ENCODE assay signal across 24 cellular contexts in genomic region chr1:2845874-2846273, GRCh38.
"Had no signal": no experiment of that assay in that cellular context is flagged by ENCODE, and none has a peak within 500 bp of the region (broad histone marks: within the 10 kb centered on the region; RNA-seq: fewer than 3 reads in every experiment).

No MANE protein-coding gene starts in this region.

- H3K4me1 ChIP-seq: adrenal gland, breast epithelium, heart left ventricle, lower lobe of right lung, thyroid gland had no signal

- H3K36me3 Mint-ChIP-seq: activated naive CD4-positive, alpha-beta T cell treated with anti-CD3 and anti-CD28 coated beads, Interleukin-2, amount 50 U/mL, for 72 hours had no signal

- H3K27ac ChIP-seq: adrenal gland, breast epithelium, heart left ventricle, lower lobe of right lung, thyroid gland had no signal

- H3K27me3 ChIP-seq: adrenal gland, thyroid gland had no signal

- H3K27me3 Mint-ChIP-seq: activated CD4-positive, alpha-beta T cell treated with anti-CD3 and anti-CD28 coated beads for 36 hours; progenitor cell of endocrine pancreas had no signal

- ATAC-seq: activated CD4-positive, alpha-beta T cell treated with anti-CD3 and anti-CD28 coated beads for 36 hours; activated naive CD4-positive, alpha-beta T cell treated with anti-CD3 and anti-CD28 coated beads, Interleukin-2, amount 50 U/mL, for 72 hours; heart left ventricle; lower lobe of right lung; WTC11 had no signal

- H3K27ac Mint-ChIP-seq: activated CD4-positive, alpha-beta T cell treated with anti-CD3 and anti-CD28 coated beads for 36 hours; activated naive CD4-positive, alpha-beta T cell treated with anti-CD3 and anti-CD28 coated beads, Interleukin-2, amount 50 U/mL, for 72 hours; activated T-helper 1 cell treated with anti-CD3 and anti-CD28 coated beads, Interleukin-12 subunit alpha, Interleukin-12 subunit beta, Interleukin-2, Interleukin-4 antibody, amounts not matched to agents 30 ng/mL and 10 ng/mL and 1 ng/mL, durations not matched to agents 14 hours and 24 hours and 36 hours; mesothelial cell of epicardium; nephron progenitor cell; progenitor cell of endocrine pancreas; WTC11 had no signal

- H3K4me3 ChIP-seq: adrenal gland, breast epithelium, heart left ventricle, lower lobe of right lung, thyroid gland had no signal

- H3K4me1 Mint-ChIP-seq: mesothelial cell of epicardium, nephron progenitor cell, WTC11 had no signal

- FAIRE-seq: astrocyte, frontal cortex, TTC549, urothelium cell line had no signal

- H3K4me3 Mint-ChIP-seq: activated CD4-positive, alpha-beta T cell treated with anti-CD3 and anti-CD28 coated beads for 36 hours; activated T-helper 1 cell treated with anti-CD3 and anti-CD28 coated beads, Interleukin-12 subunit alpha, Interleukin-12 subunit beta, Interleukin-2, Interleukin-4 antibody, amounts not matched to agents 30 ng/mL and 10 ng/mL and 1 ng/mL, durations not matched to agents 14 hours and 24 hours and 36 hours; mesothelial cell of epicardium; nephron progenitor cell; WTC11 had no signal

- H3K9me3 Mint-ChIP-seq: activated naive CD4-positive, alpha-beta T cell treated with anti-CD3 and anti-CD28 coated beads, Interleukin-2, amount 50 U/mL, for 72 hours; activated T-helper 1 cell treated with anti-CD3 and anti-CD28 coated beads, Interleukin-12 subunit alpha, Interleukin-12 subunit beta, Interleukin-2, Interleukin-4 antibody, amounts not matched to agents 30 ng/mL and 10 ng/mL and 1 ng/mL, durations not matched to agents 14 hours and 24 hours and 36 hours had no signal

- DNase-seq: activated CD4-positive, alpha-beta T cell treated with anti-CD3 and anti-CD28 coated beads for 36 hours; activated CD4-positive, alpha-beta T cell treated with anti-CD3 and anti-CD28 coated beads, Interleukin-2, amount 50 U/mL, for 48 hours; activated gamma-delta T cell treated with Interleukin-2 at 50 U/mL for 16 hours; adrenal gland; cerebellar nuclear complex; effector CD4-positive, alpha-beta T cell; heart left ventricle; lower lobe of right lung; nephron progenitor cell; stimulated activated CD4-positive, alpha-beta T cell treated with anti-CD3 and anti-CD28 coated beads, Interleukin-12 subunit alpha, Interleukin-12 subunit beta, amount 100 ng/mL, for 4 hours; stimulated activated CD4-positive, alpha-beta T cell treated with anti-CD3 and anti-CD28 coated beads, Interleukin-1b, Interleukin-23, amount 100 ng/mL, for 48 hours; stimulated activated CD8-positive, alpha-beta memory T cell treated with anti-CD3 and anti-CD28 coated beads, Interleukin-4, amount 100 ng/mL, for 48 hours; stimulated activated naive CD4-positive, alpha-beta T cell; thyroid gland had no signal

- H3K9me3 ChIP-seq: adrenal gland, lower lobe of right lung, thyroid gland had no signal

- H3K36me3 ChIP-seq: adrenal gland, breast epithelium, heart left ventricle, lower lobe of right lung, thyroid gland had no signal
